ENCODE assay signal across 8 cellular contexts in the genomic region with DNA sequence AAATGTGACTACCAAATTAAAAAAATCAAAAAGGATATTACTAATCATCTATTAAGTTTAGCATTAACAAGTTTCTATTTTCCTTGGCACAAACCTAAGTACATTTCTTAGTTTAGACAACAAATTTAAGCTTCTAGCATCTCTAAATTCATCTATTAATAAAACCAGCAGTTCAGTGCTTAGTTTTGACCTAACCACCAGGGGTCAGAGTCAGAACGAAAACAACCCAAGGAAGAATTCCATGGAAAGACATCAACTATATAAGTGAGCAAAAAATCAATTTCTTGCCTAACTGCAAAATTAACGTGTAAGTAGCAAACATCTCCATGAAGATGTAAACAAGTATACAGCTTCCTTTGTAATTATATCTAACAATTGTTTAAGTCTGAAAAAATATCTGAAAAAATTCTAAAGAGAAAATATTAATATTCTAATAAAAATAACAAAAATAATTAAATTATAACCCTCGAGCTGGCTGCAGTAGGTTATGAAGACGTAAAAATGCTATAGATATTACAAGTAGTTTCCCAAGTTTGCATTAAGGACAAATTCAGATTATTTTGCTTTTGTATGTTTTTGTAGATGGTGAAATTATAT.
A peak's percentile ranks its signal among the peaks of the same experiment; 100 is the strongest.
DNase-seq lines count a peak whose midpoint lies in the region; ATAC-seq and TF ChIP-seq lines count a peak whose summit lies in the region.

No MANE protein-coding gene starts in this region.

- no peak overlapping the region for H3K27ac ChIP-seq in sigmoid colon

- H4K20me1 ChIP-seq in Loucy (ENCODE audit: insufficient read depth, low read length, poor library complexity, severe bottlenecking): no peaks in the 10 kb centered on the region

- WGBS in sigmoid colon, 2 donors: 36 to 45% methylated on average over 4 of the region's 4 CpGs

- H3F3A ChIP-seq in Loucy (ENCODE audit: low read depth): no peaks in the 10 kb centered on the region

- DNase-seq in ELR (ENCODE audit: low read depth) (peak; percentile 66), amniotic epithelial cell (ENCODE audit: low read depth) (peak; percentile 25), lung microvascular endothelial cell (ENCODE audit: low read depth in 2 of 2) (peak; percentile 48 to 52), sigmoid colon (no peak)
- DNase-seq in natural killer cell treated with Interleukin-12 subunit alpha and Interleukin-12 subunit beta and Interleukin-15 and Interleukin-18, amount 100 ng/mL, for 72 hours (ENCODE audit: low spot score): no peak
- DNase-seq in stimulated activated CD4-positive, alpha-beta T cell treated with anti-CD3 and anti-CD28 coated beads, Interleukin-2, amount 100 ng/mL, for 24 hours: no peak

- H3K79me2 ChIP-seq in Loucy (ENCODE audit: insufficient read depth, low read length): no peaks in the 10 kb centered on the region

- H3K36me3 ChIP-seq in Loucy (ENCODE audit: insufficient read depth, low read length) (no peaks in the 10 kb centered on the region), sigmoid colon (no peaks in the 10 kb centered on the region)

- H3K4me1 ChIP-seq in Loucy (ENCODE audit: insufficient read depth, low read length, poor library complexity, severe bottlenecking) (peaks cover 12% of the 10 kb centered on the region), sigmoid colon (no peaks in the 10 kb centered on the region)

- no peak overlapping the region for H3K4me3 Mint-ChIP-seq in natural killer cell treated with Interleukin-12 subunit alpha and Interleukin-12 subunit beta and Interleukin-15 and Interleukin-18, amount 100 ng/mL, for 72 hours

- peaks cover 0 to 2% of the 10 kb centered on the region in 2 donors for H3K4me1 Mint-ChIP-seq in natural killer cell treated with Interleukin-12 subunit alpha and Interleukin-12 subunit beta and Interleukin-15 and Interleukin-18, amount 100 ng/mL, for 72 hours (ENCODE audit: low read depth in 2 of 2)

- no peak overlapping the region for H2AFZ ChIP-seq in Loucy (ENCODE audit: low read length)

- H3K9me2 ChIP-seq in Loucy (replicated peaks; ENCODE audit: low read depth, low read length): no peaks in the 10 kb centered on the region

- ATAC-seq in HG02623 (IDR thresholded peaks at IDR 0.05; ENCODE audit: unreplicated experiment): no peak
- no peak for ATAC-seq in natural killer cell treated with Interleukin-12 subunit alpha and Interleukin-12 subunit beta and Interleukin-15 and Interleukin-18, amount 100 ng/mL, for 72 hours

- TF ChIP-seq EP300 in sigmoid colon (IDR thresholded peaks at IDR 0.05): no peak

- H3K27ac Mint-ChIP-seq in natural killer cell treated with Interleukin-12 subunit alpha and Interleukin-12 subunit beta and Interleukin-15 and Interleukin-18, amount 100 ng/mL, for 72 hours: no peak overlapping the region

- no peaks in the 10 kb centered on the region for H3K9me3 ChIP-seq in Loucy (ENCODE audit: insufficient read depth, low read depth, low read length)
- H3K9me3 ChIP-seq in sigmoid colon: no peaks in the 10 kb centered on the region

- H3K9me3 Mint-ChIP-seq in natural killer cell treated with Interleukin-12 subunit alpha and Interleukin-12 subunit beta and Interleukin-15 and Interleukin-18, amount 100 ng/mL, for 72 hours: no peaks in the 10 kb centered on the region

- no peaks in the 10 kb centered on the region for H3K36me3 Mint-ChIP-seq in natural killer cell treated with Interleukin-12 subunit alpha and Interleukin-12 subunit beta and Interleukin-15 and Interleukin-18, amount 100 ng/mL, for 72 hours

- intact Hi-C loops in sigmoid colon (cut with DNase I): no loop called here

- H3K27me3 ChIP-seq in Loucy (ENCODE audit: insufficient read depth, low read length, poor library complexity, severe bottlenecking) (no peaks in the 10 kb centered on the region), sigmoid colon (no peaks in the 10 kb centered on the region)

- TF ChIP-seq CTCF in Loucy (conservative IDR thresholded peaks at IDR 0.05; ENCODE audit: low read length) (peak; percentile 79), sigmoid colon (IDR thresholded peaks at IDR 0.05) (peak in 1 of 4 experiments; percentile 11)

- H3K4me2 ChIP-seq in Loucy (ENCODE audit: low read depth, low read length, poor library complexity, severe bottlenecking): no peak overlapping the region

- no peak overlapping the region for H3K9ac ChIP-seq in Loucy (ENCODE audit: low read depth, low read length, poor library complexity, severe bottlenecking)

- H3K4me3 ChIP-seq in Loucy (ENCODE audit: low read length, poor library complexity, severe bottlenecking) (no peak overlapping the region), sigmoid colon (no peak overlapping the region)

- peaks cover 4 to 24% of the 10 kb centered on the region in 2 donors for H3K27me3 Mint-ChIP-seq in natural killer cell treated with Interleukin-12 subunit alpha and Interleukin-12 subunit beta and Interleukin-15 and Interleukin-18, amount 100 ng/mL, for 72 hours

- no peak for TF ChIP-seq POLR2A in sigmoid colon (IDR thresholded peaks at IDR 0.05)

Comparison
In these comparisons a context has a peak if more than half of its experiments do, and no peak if none do; other contexts are left out.
1. DNase-seq: peak in ELR (single experiment), amniotic epithelial cell (single experiment) and lung microvascular endothelial cell (2 of 2); none in sigmoid colon (single experiment), natural killer cell treated with Interleukin-12 subunit alpha and Interleukin-12 subunit beta and Interleukin-15 and Interleukin-18, amount 100 ng/mL, for 72 hours (single experiment) and stimulated activated CD4-positive, alpha-beta T cell treated with anti-CD3 and anti-CD28 coated beads, Interleukin-2, amount 100 ng/mL, for 24 hours (0 of 2).